In the genomic region with DNA sequence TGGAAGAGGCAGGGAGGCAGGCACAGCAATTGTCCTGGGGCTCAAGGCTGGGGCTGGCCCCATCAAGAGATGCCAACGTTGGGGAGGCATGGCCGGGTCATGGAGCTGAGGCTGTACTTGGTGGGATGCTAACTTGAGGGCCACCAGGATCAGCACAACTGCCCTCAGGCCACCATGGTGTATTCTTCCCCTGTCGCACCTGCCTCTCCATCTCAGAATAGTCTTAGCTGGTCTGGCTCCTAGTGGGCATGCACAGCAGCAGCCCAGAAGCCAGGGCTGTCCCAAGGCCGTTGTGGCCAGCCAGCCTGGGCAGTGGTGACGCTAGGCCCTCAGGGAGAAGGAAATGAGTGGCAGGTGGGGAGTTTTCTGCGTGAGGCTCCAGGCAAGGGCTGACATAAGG, we compare ENCODE assay signal across 24 cellular contexts.
"Had no signal": no experiment of that assay in that cellular context is flagged by ENCODE, and none has a peak within 500 bp of the region (broad histone marks: within the 10 kb centered on the region; RNA-seq: fewer than 3 reads in every experiment).

No MANE protein-coding gene starts in this region.

- H3K27me3 ChIP-seq: ovary, right lobe of liver, thyroid gland, tibial nerve, upper lobe of left lung, vagina had no signal

- H3K36me3 ChIP-seq: ovary, right lobe of liver, stomach, thoracic aorta, thyroid gland, tibial nerve, upper lobe of left lung, vagina had no signal

- ATAC-seq: naive thymus-derived CD8-positive, alpha-beta T cell; psoas muscle; right cardiac atrium; stimulated activated effector memory CD8-positive, alpha-beta T cell treated with anti-CD3 and anti-CD28 coated beads, Interleukin-12 subunit alpha, Interleukin-12 subunit beta, amount 100 ng/mL, for 72 hours; stimulated activated naive B cell treated with anti-CD40 and anti-IgM and Interleukin-4, amounts not matched to agents 10 μg/mL and 1 μg/mL and 100 μg/mL, for 72 hours had no signal

- DNase-seq: naive B cell; naive thymus-derived CD8-positive, alpha-beta T cell; nephron progenitor cell; occipital lobe; ovary; psoas muscle; right cardiac atrium; right lobe of liver; small intestine; stimulated activated CD4-positive, alpha-beta T cell treated with anti-CD3 and anti-CD28 coated beads, Interleukin-15, amount 100 ng/mL, for 24 hours; stimulated activated CD4-positive, alpha-beta T cell treated with anti-CD3 and anti-CD28 coated beads, Interleukin-2, amount 100 ng/mL, for 24 hours; stimulated activated CD4-positive, alpha-beta T cell treated with anti-CD3 and anti-CD28 coated beads, Interleukin-2, amount 100 ng/mL, for 48 hours; stimulated activated CD4-positive, alpha-beta T cell treated with anti-CD3 and anti-CD28 coated beads, Interleukin-4, amount 100 ng/mL, for 24 hours; stimulated activated naive B cell treated with anti-CD40 and anti-IgM and Interleukin-4, amounts not matched to agents 10 μg/mL and 1 μg/mL and 100 μg/mL, for 72 hours; stimulated activated naive CD4-positive, alpha-beta T cell treated with Interleukin-2 at 50 U/mL for 16 hours; stomach; thyroid gland; trophoblast cell; upper lobe of left lung had no signal

- H3K79me2 ChIP-seq: parathyroid adenoma had no signal

- H3K9me3 ChIP-seq: ovary, psoas muscle, right lobe of liver, stomach, thoracic aorta, thyroid gland, tibial nerve, upper lobe of left lung, vagina had no signal

- H3K4me1 ChIP-seq: parathyroid adenoma, psoas muscle, right lobe of liver, stomach, thyroid gland, tibial nerve, upper lobe of left lung, vagina had no signal

- H3K9ac ChIP-seq: parathyroid adenoma had no signal

- H3K4me3 ChIP-seq: ovary, psoas muscle, right lobe of liver, stomach, thoracic aorta, thyroid gland, tibial nerve, upper lobe of left lung, vagina had no signal

- H3K27ac ChIP-seq: ovary, parathyroid adenoma, psoas muscle, right lobe of liver, stomach, thoracic aorta, thyroid gland, tibial nerve, upper lobe of left lung, vagina had no signal

- H2AFZ ChIP-seq: parathyroid adenoma had no signal
